ENCODE assay signal across 1 cellular context in the genomic region with DNA sequence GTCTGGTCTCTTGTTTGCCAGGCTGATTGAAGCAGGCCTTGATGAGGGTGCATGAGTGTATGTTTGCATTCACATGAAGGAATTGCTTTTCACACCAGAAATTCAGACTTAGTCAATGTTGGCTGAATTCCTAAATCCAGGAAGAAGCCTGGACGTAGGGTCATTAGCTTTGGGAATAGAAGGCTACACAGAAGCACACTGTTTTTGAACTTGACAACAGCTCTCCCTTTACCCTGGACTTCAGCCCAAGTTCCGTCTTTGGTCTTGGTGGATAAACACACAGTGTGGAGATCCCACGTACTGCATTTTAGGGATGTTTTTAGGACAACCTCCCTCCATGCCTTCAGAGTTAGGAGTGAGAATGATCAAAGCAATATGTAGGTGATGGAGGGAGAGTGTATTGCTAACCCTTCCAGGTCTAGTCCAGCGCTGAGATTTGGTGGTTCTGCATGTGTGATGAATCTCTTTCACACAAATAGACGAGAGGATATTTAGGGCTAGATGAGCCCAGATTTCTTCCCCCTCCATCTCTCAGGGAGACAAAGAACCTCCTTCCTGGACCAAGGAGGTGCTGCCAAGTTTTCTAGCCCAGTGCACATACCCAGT.
TF ChIP-seq lines count a peak whose summit lies in the region.

No MANE protein-coding gene starts in this region.

TF ChIP-seq in HepG2, 621 proteins besides CTCF, POLR2A, EP300 and RAD21:
- TF ChIP-seq, protein P1, sequence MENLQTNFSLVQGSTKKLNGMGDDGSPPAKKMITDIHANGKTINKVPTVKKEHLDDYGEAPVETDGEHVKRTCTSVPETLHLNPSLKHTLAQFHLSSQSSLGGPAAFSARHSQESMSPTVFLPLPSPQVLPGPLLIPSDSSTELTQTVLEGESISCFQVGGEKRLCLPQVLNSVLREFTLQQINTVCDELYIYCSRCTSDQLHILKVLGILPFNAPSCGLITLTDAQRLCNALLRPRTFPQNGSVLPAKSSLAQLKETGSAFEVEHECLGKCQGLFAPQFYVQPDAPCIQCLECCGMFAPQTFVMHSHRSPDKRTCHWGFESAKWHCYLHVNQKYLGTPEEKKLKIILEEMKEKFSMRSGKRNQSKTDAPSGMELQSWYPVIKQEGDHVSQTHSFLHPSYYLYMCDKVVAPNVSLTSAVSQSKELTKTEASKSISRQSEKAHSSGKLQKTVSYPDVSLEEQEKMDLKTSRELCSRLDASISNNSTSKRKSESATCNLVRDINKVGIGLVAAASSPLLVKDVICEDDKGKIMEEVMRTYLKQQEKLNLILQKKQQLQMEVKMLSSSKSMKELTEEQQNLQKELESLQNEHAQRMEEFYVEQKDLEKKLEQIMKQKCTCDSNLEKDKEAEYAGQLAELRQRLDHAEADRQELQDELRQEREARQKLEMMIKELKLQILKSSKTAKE (CRISPR knock-in tag; IDR thresholded peaks at IDR 0.05; ENCODE audit: borderline replicate concordance) = peak; percentile 18; the same call in 1 of the 2 replicates
- TF ChIP-seq ZC3H4 (CRISPR knock-in tag; IDR thresholded peaks at IDR 0.05; ENCODE audit: borderline replicate concordance) (no peak), ZNF782 (CRISPR knock-in tag; IDR thresholded peaks at IDR 0.05; ENCODE audit: borderline replicate concordance) (no peak), ARNTL (CRISPR knock-in tag; IDR thresholded peaks at IDR 0.05) (no peak), HNF4A (CRISPR knock-in tag; IDR thresholded peaks at IDR 0.05) (peak; percentile 11; the same call in 1 of the 2 replicates), RARA (CRISPR knock-in tag; IDR thresholded peaks at IDR 0.05) (peak; percentile 53; the same call in 1 of the 2 replicates), MXD4 (CRISPR knock-in tag; IDR thresholded peaks at IDR 0.05) (no peak)
